In genomic region chr1:197902454-197903195, GRCh38 we compare ENCODE assay signal across 8 cellular contexts. TPM values are rescaled to one million over a fixed set of nuclear protein-coding genes. Genes with fewer than 3 reads are reported as not detected.
DNase-seq lines count a peak whose midpoint lies in the region; TF ChIP-seq lines count a peak whose summit lies in the region.

TSS of gene C1orf53 (plus strand) at chr1:197902630. CDS start at chr1:197902650, 20 bp downstream.

- DNase-seq in G401 (ENCODE audit: low spot score) (peak; percentile 92), H7 (peak; percentile 97), LoVo (ENCODE audit: low spot score) (peak; percentile 89), SIG-M5 treated with dmso at 0.1 percent for 504 hours (lab: John Stamatoyannopoulos, UW; ENCODE audit: unreplicated experiment) (peak; percentile 90), germinal center (ENCODE audit: low spot score) (peak; percentile 92), osteoblast (ENCODE audit: insufficient read length, low spot score, missing footprints) (peak; percentile 99), testis (peak; percentile 90)
- DNase-seq in activated naive CD4-positive, alpha-beta T cell treated with anti-CD3 and anti-CD28 coated beads for 36 hours, result peak; percentile 77

- H3K4me1 ChIP-seq in osteoblast (ENCODE audit: insufficient read depth, low read length), result peaks cover 16% of the 10 kb centered on the region
- peaks cover 6% of the 10 kb centered on the region for H3K4me1 ChIP-seq in testis

- no peaks in the 10 kb centered on the region for H4K20me1 ChIP-seq in osteoblast (ENCODE audit: insufficient read depth, low read length)

- peak within 1 kb of the TSS; percentile 99 for H3K4me2 ChIP-seq in osteoblast (ENCODE audit: insufficient read depth, low read length)

- H3K27me3 Mint-ChIP-seq in activated naive CD4-positive, alpha-beta T cell treated with anti-CD3 and anti-CD28 coated beads for 36 hours (ENCODE audit: low read depth), result peaks cover 45% of the 10 kb centered on the region

- peak within 1 kb of the TSS; percentile 84 for H3K4me3 Mint-ChIP-seq in activated naive CD4-positive, alpha-beta T cell treated with anti-CD3 and anti-CD28 coated beads for 36 hours

- H3K27ac Mint-ChIP-seq in activated naive CD4-positive, alpha-beta T cell treated with anti-CD3 and anti-CD28 coated beads for 36 hours, result peak within 1 kb of the TSS; percentile 55

- peaks cover 61% of the 10 kb centered on the region for H3K27me3 ChIP-seq in H7 (ENCODE audit: control insufficient read depth, insufficient read depth, low read length)
- H3K27me3 ChIP-seq in osteoblast (ENCODE audit: insufficient read depth, low read length), result peaks cover 2% of the 10 kb centered on the region
- H3K27me3 ChIP-seq in testis, result no peaks in the 10 kb centered on the region

- H3K36me3 ChIP-seq in H7 (replicated peaks; ENCODE audit: control insufficient read depth, insufficient read depth, low read length), result no peaks in the 10 kb centered on the region
- H3K36me3 ChIP-seq in osteoblast (ENCODE audit: insufficient read depth, low read length), result no peaks in the 10 kb centered on the region
- no peaks in the 10 kb centered on the region for H3K36me3 ChIP-seq in testis (ENCODE audit: low read depth, missing control alignments)

- intact Hi-C loops in activated naive CD4-positive, alpha-beta T cell treated with anti-CD3 and anti-CD28 coated beads for 36 hours (cut with micrococcal nuclease), result loop anchor here (1.0 to 2.0 kb wide), 4 partner anchors 16 to 756 kb away; partner anchors contain the start of genes ASPM and NEK7
- intact Hi-C loops in testis (cut with DNase I; ENCODE audit: low total_unique reads), result no loop called here

- peaks cover 10% of the 10 kb centered on the region for H3K4me1 Mint-ChIP-seq in activated naive CD4-positive, alpha-beta T cell treated with anti-CD3 and anti-CD28 coated beads for 36 hours (ENCODE audit: low read depth)

- H3K9me3 Mint-ChIP-seq in activated naive CD4-positive, alpha-beta T cell treated with anti-CD3 and anti-CD28 coated beads for 36 hours, result no peaks in the 10 kb centered on the region

- H3K27ac ChIP-seq in osteoblast (ENCODE audit: low read depth, low read length) (peak within 1 kb of the TSS; percentile 82), testis (peak within 1 kb of the TSS; percentile 90 to 91)

- H3K9me3 ChIP-seq in osteoblast (ENCODE audit: low read depth, low read length) (no peaks in the 10 kb centered on the region), testis (no peaks in the 10 kb centered on the region)

- peak within 1 kb of the TSS; percentile 100 for H2AFZ ChIP-seq in osteoblast (ENCODE audit: low read length)

- H3K36me3 Mint-ChIP-seq in activated naive CD4-positive, alpha-beta T cell treated with anti-CD3 and anti-CD28 coated beads for 36 hours (ENCODE audit: low read depth), result no peaks in the 10 kb centered on the region

- H3K79me2 ChIP-seq in osteoblast (ENCODE audit: insufficient read depth, low read length), result no peaks in the 10 kb centered on the region

- H3K4me3 ChIP-seq in H7 (ENCODE audit: insufficient read depth, low read depth, low read length) (peak within 1 kb of the TSS; percentile 66), osteoblast (ENCODE audit: insufficient read depth, low read length) (peak within 1 kb of the TSS; percentile 96), testis (peak within 1 kb of the TSS; percentile 72 to 85)

- in situ Hi-C loops in G401 (cut with HindIII; ENCODE audit: low sequenced_read_pairs), result no loop called here

- WGBS in testis, 2 donors, result 0 to 1% methylated on average over 16 to 68 of the region's 90 CpGs

- no peak for TF ChIP-seq POLR2A in testis (IDR thresholded peaks at IDR 0.05)

- CTCF ChIA-PET in activated naive CD4-positive, alpha-beta T cell treated with anti-CD3 and anti-CD28 coated beads for 36 hours (lab: Charles Lee), result interaction anchor here (0.6 to 2.0 kb wide), 9 partner anchors 13 to 383 kb away, joined by 3 to 8 read pairs (median 4); no protein-coding TSS in a partner anchor

- TF ChIP-seq CTCF in osteoblast (IDR thresholded peaks at IDR 0.05; ENCODE audit: extremely low read depth, low read depth, low read length) (no peak), testis (IDR thresholded peaks at IDR 0.05) (peak in 1 of 3 experiments; percentile 9)

RNA-seq across cellular contexts. Expression of gene C1orf53, which starts in this region (rescaled TPM):
- 0.49 and 1.1 TPM in 2 replicates for total RNA-seq in G401 (2014; rRNA removed; shearing (Covaris generic))
- 0.48 and 0.70 TPM in 2 replicates for total RNA-seq in H7 (2014; rRNA removed; shearing (Covaris generic))
- under 1 TPM in 1 of 2 experiments, not detected in 1; 0.52 TPM for total RNA-seq in activated naive CD4-positive, alpha-beta T cell treated with anti-CD3 and anti-CD28 coated beads for 36 hours
- total RNA-seq in osteoblast (6.5 and 9.7 TPM in 2 replicates), testis (10 to 100 TPM in 1 of 2 donors, 1 to 10 TPM in 1; 7.8 to 10.5 TPM)
- polyA plus RNA-seq in testis (ENCODE audit: insufficient read depth, low read depth, low replicate concordance), result 8.6 TPM

Comparison
In these comparisons a context has a peak if more than half of its experiments do, and no peak if none do; other contexts are left out.
1. Peak in every context shown above with its lines: DNase-seq, H3K4me3 ChIP-seq and H3K27ac ChIP-seq.
2. Peak in DNase-seq and H3K4me3 ChIP-seq in H7; RNA of the gene not detected or under 1 TPM.
3. Peak in DNase-seq in activated naive CD4-positive, alpha-beta T cell treated with anti-CD3 and anti-CD28 coated beads for 36 hours; RNA of the gene not detected or under 1 TPM.